ENCODE assay signal across 18 cellular contexts in the genomic region with DNA sequence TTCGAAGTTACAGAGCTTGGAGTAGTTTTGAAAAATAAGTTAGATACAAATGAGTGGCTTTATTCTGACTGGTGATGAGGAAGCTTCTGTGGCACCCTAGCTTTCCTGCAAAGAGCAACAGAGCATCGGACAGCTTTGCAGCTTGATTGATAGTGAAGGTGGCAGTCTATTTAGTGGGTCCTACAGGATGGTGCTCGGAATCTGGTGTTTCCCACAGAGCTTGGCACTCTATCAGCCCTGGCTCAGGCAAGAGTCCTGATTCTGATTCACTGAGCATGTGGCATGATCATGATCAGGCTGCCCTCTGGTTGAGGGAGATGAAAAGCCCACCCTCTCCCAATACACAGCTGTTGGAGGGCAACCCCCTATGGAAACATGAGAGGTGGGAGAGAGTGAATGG.
DNase-seq lines count a peak whose midpoint lies in the region; ATAC-seq and TF ChIP-seq lines count a peak whose summit lies in the region.
"Had no signal": no experiment of that assay in that cellular context is flagged by ENCODE, and none has a peak within 500 bp of the region (broad histone marks: within the 10 kb centered on the region; RNA-seq: fewer than 3 reads in every experiment).

No MANE protein-coding gene starts in this region.

- H3K27ac Mint-ChIP-seq in nephron = peak overlapping the region; percentile 85 to 96 (median 96)
- no peak overlapping the region for H3K27ac Mint-ChIP-seq in activated naive CD4-positive, alpha-beta T cell treated with anti-CD3 and anti-CD28 coated beads for 36 hours
- H3K27ac Mint-ChIP-seq: CD4-positive, alpha-beta T cell; IgD-negative memory B cell had no signal

- no peak for ATAC-seq in Right ventricle myocardium inferior

- intact Hi-C loops in Right ventricle myocardium inferior (cut with DNase I) = no loop called here
- intact Hi-C loops in activated naive CD4-positive, alpha-beta T cell treated with anti-CD3 and anti-CD28 coated beads for 36 hours (cut with micrococcal nuclease) = no loop called here

- DNase-seq in DMS 273 (lab: John Stamatoyannopoulos, UW; ENCODE audit: unreplicated experiment) (peak; percentile 86), NCI-H1694 treated with DMSO at 0.1 percent for 48 hours (lab: John Stamatoyannopoulos, UW) (peak; percentile 40), cerebellar cortex (ENCODE audit: low spot score) (peak; percentile 53), Right ventricle myocardium inferior (ENCODE audit: missing footprints) (no peak), middle frontal gyrus (ENCODE audit: extremely low spot score, low spot score) (no peak), CD1c-positive myeloid dendritic cell (ENCODE audit: extremely low spot score) (no peak)
- no peak for DNase-seq in activated naive CD4-positive, alpha-beta T cell treated with anti-CD3 and anti-CD28 coated beads for 36 hours
- DNase-seq: CD4-positive, alpha-beta T cell; DMS79; EL; HCEC 1CT; NCI-H1092; NCI-H1417 treated with DMSO at 0.1 percent for 48 hours; NCI-H187 treated with DMSO at 0.1 percent for 48 hours; NCI-H526; SHP77 treated with DMSO at 0.1 percent for 48 hours had no signal

- H3K36me3 Mint-ChIP-seq in nephron (ENCODE audit: low read depth) = no peaks in the 10 kb centered on the region
- H3K36me3 Mint-ChIP-seq in activated naive CD4-positive, alpha-beta T cell treated with anti-CD3 and anti-CD28 coated beads for 36 hours (ENCODE audit: low read depth) = no peaks in the 10 kb centered on the region

- no peaks in the 10 kb centered on the region for H3K9me3 Mint-ChIP-seq in nephron
- H3K9me3 Mint-ChIP-seq in activated naive CD4-positive, alpha-beta T cell treated with anti-CD3 and anti-CD28 coated beads for 36 hours = no peaks in the 10 kb centered on the region
- H3K9me3 Mint-ChIP-seq: CD4-positive, alpha-beta T cell had no signal

- H3K4me1 Mint-ChIP-seq in nephron = peaks cover 58% of the 10 kb centered on the region
- no peaks in the 10 kb centered on the region for H3K4me1 Mint-ChIP-seq in activated naive CD4-positive, alpha-beta T cell treated with anti-CD3 and anti-CD28 coated beads for 36 hours (ENCODE audit: low read depth)
- H3K4me1 Mint-ChIP-seq: IgD-negative memory B cell had no signal

- H3K27me3 Mint-ChIP-seq in nephron (ENCODE audit: low read depth) = peaks cover 3% of the 10 kb centered on the region
- peaks cover 3% of the 10 kb centered on the region for H3K27me3 Mint-ChIP-seq in activated naive CD4-positive, alpha-beta T cell treated with anti-CD3 and anti-CD28 coated beads for 36 hours (ENCODE audit: low read depth)

- TF ChIP-seq CTCF in nephron (IDR thresholded peaks at IDR 0.05; ENCODE audit: unreplicated experiment in 3 of 3) = no peak

- H3K4me3 Mint-ChIP-seq in nephron = peak overlapping the region in 1 of 3 experiments; percentile 21
- H3K4me3 Mint-ChIP-seq in activated naive CD4-positive, alpha-beta T cell treated with anti-CD3 and anti-CD28 coated beads for 36 hours = no peak overlapping the region
- H3K4me3 Mint-ChIP-seq: CD4-positive, alpha-beta T cell; IgD-negative memory B cell had no signal

- CTCF ChIA-PET in activated naive CD4-positive, alpha-beta T cell treated with anti-CD3 and anti-CD28 coated beads for 36 hours (lab: Charles Lee) = interaction anchor here (0.6 to 1.1 kb wide), 3 partner anchors 9 to 465 kb away, joined by 3 read pairs; no protein-coding TSS in a partner anchor

Comparison
In these comparisons a context has a peak if more than half of its experiments do, and no peak if none do; other contexts are left out.
1. DNase-seq: peak in DMS 273 (single experiment), NCI-H1694 treated with DMSO at 0.1 percent for 48 hours (single experiment) and cerebellar cortex (single experiment); none in Right ventricle myocardium inferior (single experiment), middle frontal gyrus (single experiment), CD1c-positive myeloid dendritic cell (single experiment) and activated naive CD4-positive, alpha-beta T cell treated with anti-CD3 and anti-CD28 coated beads for 36 hours (single experiment).